Comparison of ENCODE assay signal across 23 cellular contexts in genomic region chr17:11943759-11944347, GRCh38. TPM values are rescaled to one million over a fixed set of nuclear protein-coding genes. Genes with fewer than 3 reads are reported as not detected.
DNase-seq lines count a peak whose midpoint lies in the region; ATAC-seq and TF ChIP-seq lines count a peak whose summit lies in the region.
"Had no signal": no experiment of that assay in that cellular context is flagged by ENCODE, and none has a peak within 500 bp of the region (broad histone marks: within the 10 kb centered on the region; RNA-seq: fewer than 3 reads in every experiment).

No MANE protein-coding gene starts in this region.

- H3K27me3 ChIP-seq in breast epithelium, result no peaks in the 10 kb centered on the region
- H3K27me3 ChIP-seq in esophagus (ENCODE audit: control insufficient read depth in 1 of 2, insufficient read depth in 2 of 2, low read length in 2 of 2), result no peaks in the 10 kb centered on the region
- H3K27me3 ChIP-seq: Peyer's patch had no signal

- H3K4me3 ChIP-seq in breast epithelium, result no peak overlapping the region
- H3K4me3 ChIP-seq in esophagus (ENCODE audit: low read depth in 1 of 2, low read length in 2 of 2), result no peak overlapping the region
- H3K4me3 ChIP-seq: HAP-1, Peyer's patch, SK-N-MC had no signal

- H3K9me3 Mint-ChIP-seq in MCF 10A (ENCODE audit: unreplicated experiment) (no peaks in the 10 kb centered on the region), neural crest cell (no peaks in the 10 kb centered on the region)

- H3K4me1 ChIP-seq in breast epithelium, result no peaks in the 10 kb centered on the region
- H3K4me1 ChIP-seq in esophagus (ENCODE audit: control insufficient read depth in 2 of 2, insufficient read depth in 2 of 2, low read length in 1 of 2), result no peaks in the 10 kb centered on the region
- H3K4me1 ChIP-seq: HAP-1, Peyer's patch had no signal

- H3K4me3 Mint-ChIP-seq in MCF 10A (ENCODE audit: unreplicated experiment) (peak overlapping the region; percentile 15), neural crest cell (no peak overlapping the region)

- no peak for ATAC-seq in HG02642 (IDR thresholded peaks at IDR 0.05; ENCODE audit: poor library complexity, unreplicated experiment)

- POLR2A ChIA-PET in MCF 10A (lab: Yijun Ruan, JAX), result interaction anchor here (0.7 to 2.9 kb wide), 16 partner anchors 9 to 747 kb away, joined by 3 to 28 read pairs (median 6); partner anchors contain the start of gene ZNF18

- H3K27ac Mint-ChIP-seq in MCF 10A (ENCODE audit: low read depth, unreplicated experiment) (peak overlapping the region; percentile 72), neural crest cell (ENCODE audit: unreplicated experiment) (peak overlapping the region; percentile 1)

- DNase-seq in MCF 10A (ENCODE audit: unreplicated experiment) (peak; percentile 66), breast epithelium (ENCODE audit: low spot score in 2 of 2) (no peak), neural crest cell (ENCODE audit: low read depth, low spot score) (no peak), H4 (ENCODE audit: low spot score) (no peak), UCSD-AML1 (lab: John Stamatoyannopoulos, UW; ENCODE audit: unreplicated experiment) (no peak)
- no peak for DNase-seq in stimulated activated CD4-positive, alpha-beta T cell treated with anti-CD3 and anti-CD28 coated beads, Interleukin-2, amount 100 ng/mL, for 48 hours
- DNase-seq: AML-193, Kasumi-1, MM.1S, NCI-H1092, NCI-H1436 treated with DMSO at 0.1 percent for 48 hours, NCI-H2029, NCI-H2171, NCI-H446 treated with DMSO at 0.1 percent for 48 hours, NCI-H69, Peyer's patch, SHP77 had no signal

- H3K9me3 ChIP-seq in breast epithelium (no peaks in the 10 kb centered on the region), esophagus (ENCODE audit: control insufficient read depth in 2 of 2, insufficient read depth in 1 of 2, low read depth in 1 of 2, low read length in 1 of 2) (no peaks in the 10 kb centered on the region)
- H3K9me3 ChIP-seq: HAP-1, Peyer's patch had no signal

- CTCF ChIA-PET in MCF 10A (lab: Yijun Ruan, JAX), result interaction anchor here (0.6 to 2.9 kb wide), 8 partner anchors 8 to 1327 kb away, joined by 3 to 21 read pairs (median 5); no protein-coding TSS in a partner anchor

- no peak overlapping the region for H3K27ac ChIP-seq in breast epithelium
- H3K27ac ChIP-seq in esophagus (ENCODE audit: low read depth in 2 of 2, low read length in 1 of 2), result peak overlapping the region; percentile 90 to 96
- H3K27ac ChIP-seq: 22Rv1, C4-2B, Peyer's patch, SK-N-MC had no signal

- no peaks in the 10 kb centered on the region for H3K36me3 Mint-ChIP-seq in MCF 10A (ENCODE audit: insufficient read depth, unreplicated experiment)
- no peaks in the 10 kb centered on the region for H3K36me3 Mint-ChIP-seq in neural crest cell (ENCODE audit: low read depth)

- peaks cover 18% of the 10 kb centered on the region for H3K4me1 Mint-ChIP-seq in MCF 10A (ENCODE audit: insufficient read depth, unreplicated experiment)
- H3K4me1 Mint-ChIP-seq in neural crest cell, result peaks cover 4% of the 10 kb centered on the region

- H3K36me3 ChIP-seq in breast epithelium (no peaks in the 10 kb centered on the region), esophagus (ENCODE audit: control insufficient read depth in 2 of 2, insufficient read depth in 2 of 2, low read length in 1 of 2) (no peaks in the 10 kb centered on the region)
- H3K36me3 ChIP-seq: HAP-1, Peyer's patch had no signal

- TSS peak; percentile 56 for BruUV-seq in MCF 10A (replicated peaks; lab: Mats Ljungman, UMichigan)

- intact Hi-C loops in MCF 10A (cut with micrococcal nuclease), result no loop called here
- intact Hi-C loops in breast epithelium (cut with DNase I; ENCODE audit: low total_unique reads), result no loop called here

- WGBS in esophagus, 2 donors, result 53 to 58% methylated on average over 7 of the region's 7 CpGs

- H3K27me3 Mint-ChIP-seq in MCF 10A (ENCODE audit: insufficient read depth, unreplicated experiment), result no peaks in the 10 kb centered on the region
- no peaks in the 10 kb centered on the region for H3K27me3 Mint-ChIP-seq in neural crest cell (ENCODE audit: low read depth)

- no peak for TF ChIP-seq POLR2A in breast epithelium (IDR thresholded peaks at IDR 0.05)

- TF ChIP-seq CTCF in MCF 10A (IDR thresholded peaks at IDR 0.05; ENCODE audit: unreplicated experiment) (no peak), breast epithelium (IDR thresholded peaks at IDR 0.05) (no peak), neural crest cell (conservative IDR thresholded peaks at IDR 0.05) (no peak)

RNA-seq across cellular contexts. Expression of gene ZNF18, which starts 53.4 kb away (rescaled TPM):
- total RNA-seq in MCF 10A (2022) (4.6 and 7.3 TPM in 2 replicates), breast epithelium (10 to 100 TPM in 2 of 3 donors, 1 to 10 TPM in 1; 7.5 to 11.6 (median 10.2) TPM), neural crest cell (7.5 and 8.1 TPM in 2 replicates)
- 1 to 10 TPM; 4.6 to 5.9 TPM for polyA plus RNA-seq in esophagus
- total RNA-seq in H4 (2014; rRNA removed; shearing (Covaris generic)), result 4.2 and 4.4 TPM in 2 replicates

Comparison
In these comparisons a context has a peak if more than half of its experiments do, and no peak if none do; other contexts are left out.
1. H3K27ac ChIP-seq: peak in esophagus (2 of 2); none in breast epithelium (0 of 2).